In genomic region chr15:78879517-78880241, GRCh38 we compare ENCODE assay signal across 11 cellular contexts. TPM values are rescaled to one million over a fixed set of nuclear protein-coding genes. Genes with fewer than 3 reads are reported as not detected.
DNase-seq lines count a peak whose midpoint lies in the region; ATAC-seq, FAIRE-seq and TF ChIP-seq lines count a peak whose summit lies in the region.
"Had no signal": no experiment of that assay in that cellular context is flagged by ENCODE, and none has a peak within 500 bp of the region (broad histone marks: within the 10 kb centered on the region; RNA-seq: fewer than 3 reads in every experiment).

No MANE protein-coding gene starts in this region.

- H3K79me2 ChIP-seq in astrocyte (ENCODE audit: insufficient read depth, low read length): peaks cover 100% of the 10 kb centered on the region

- intact Hi-C loops in sciatic nerve (cut with DNase I): no loop called here

- H3K27me3 Mint-ChIP-seq in astrocyte (ENCODE audit: low read depth, unreplicated experiment) (no peaks in the 10 kb centered on the region), nephron progenitor cell (ENCODE audit: low read depth, poor library complexity) (peaks cover 3% of the 10 kb centered on the region)

- ATAC-seq in sciatic nerve: no peak

- H3K4me3 Mint-ChIP-seq in astrocyte (ENCODE audit: unreplicated experiment): peak overlapping the region; percentile 75
- H3K4me3 Mint-ChIP-seq in nephron progenitor cell: no peak overlapping the region

- H3K27ac Mint-ChIP-seq in astrocyte (ENCODE audit: unreplicated experiment) (peak overlapping the region; percentile 86), nephron progenitor cell (peak overlapping the region; percentile 22)

- H3K36me3 ChIP-seq in astrocyte (ENCODE audit: insufficient read depth, low read length): peaks cover 15% of the 10 kb centered on the region

- H3K9ac ChIP-seq in astrocyte (ENCODE audit: low read length): no peak overlapping the region

- H3K9me3 Mint-ChIP-seq in astrocyte (ENCODE audit: unreplicated experiment): no peaks in the 10 kb centered on the region
- no peaks in the 10 kb centered on the region for H3K9me3 Mint-ChIP-seq in nephron progenitor cell

- peak; percentile 11 for FAIRE-seq in D721Med (lab: Jason Lieb, UNC)
- FAIRE-seq in astrocyte (lab: Jason Lieb, UNC): no peak

- no peak for DNase-seq in D721Med (ENCODE audit: insufficient read length, low spot score)
- peak; percentile 65 for DNase-seq in NCI-H82 (lab: John Stamatoyannopoulos, UW)
- DNase-seq in astrocyte (ENCODE audit: low read depth): peak; percentile 17
- DNase-seq in nephron progenitor cell: no peak
- no peak for DNase-seq in NK-92 (lab: John Stamatoyannopoulos, UW; ENCODE audit: unreplicated experiment)
- DNase-seq in NCI-H1436 treated with DMSO at 0.1 percent for 48 hours (lab: John Stamatoyannopoulos, UW): no peak
- DNase-seq in sciatic nerve (ENCODE audit: low spot score): no peak
- no peak for DNase-seq in cerebellar nuclear complex (lab: John Stamatoyannopoulos, UW)
- DNase-seq: foreskin keratinocyte, NCI-H524 had no signal

- H3K9me3 ChIP-seq in astrocyte (ENCODE audit: insufficient read depth, low read depth, low read length): no peaks in the 10 kb centered on the region

- H3K4me2 ChIP-seq in astrocyte (ENCODE audit: low read length): peak overlapping the region; percentile 84

- H3K27ac ChIP-seq in astrocyte (ENCODE audit: low read depth, low read length): peak overlapping the region; percentile 39
- H3K27ac ChIP-seq: foreskin keratinocyte had no signal

- H2AFZ ChIP-seq in astrocyte (ENCODE audit: low read depth, low read length): no peak overlapping the region

- no peaks in the 10 kb centered on the region for H3K27me3 ChIP-seq in astrocyte (ENCODE audit: insufficient read depth, low read length)
- H3K27me3 ChIP-seq: foreskin keratinocyte had no signal

- H3K36me3 Mint-ChIP-seq in astrocyte (ENCODE audit: low read depth, unreplicated experiment) (peaks cover 10% of the 10 kb centered on the region), nephron progenitor cell (ENCODE audit: low read depth) (peaks cover 61% of the 10 kb centered on the region)

- H3K4me1 Mint-ChIP-seq in astrocyte (ENCODE audit: low read depth, unreplicated experiment) (peaks cover 48% of the 10 kb centered on the region), nephron progenitor cell (peaks cover 42% of the 10 kb centered on the region)

- no peak overlapping the region for H3K4me3 ChIP-seq in astrocyte (ENCODE audit: insufficient read depth, low read depth, low read length)
- H3K4me3 ChIP-seq: lung had no signal

- peaks cover 100% of the 10 kb centered on the region for H4K20me1 ChIP-seq in astrocyte (ENCODE audit: insufficient read depth, low read length)

- H3K4me1 ChIP-seq in astrocyte (ENCODE audit: insufficient read depth, low read length): peaks cover 37% of the 10 kb centered on the region

- TF ChIP-seq CTCF in D721Med (IDR thresholded peaks at IDR 0.05; ENCODE audit: insufficient read depth, missing control alignments): no peak
- TF ChIP-seq CTCF in astrocyte (IDR thresholded peaks at IDR 0.05; ENCODE audit: insufficient read depth, low read depth, low read length): no peak
- no peak for TF ChIP-seq CTCF in nephron progenitor cell (IDR thresholded peaks at IDR 0.05)

RNA-seq across cellular contexts. Expression of gene MORF4L1, which starts 7.0 kb away (rescaled TPM):
- 398 and 411 TPM in 2 replicates for total RNA-seq in astrocyte
- total RNA-seq in sciatic nerve: 342 TPM

Comparison
In these comparisons a context has a peak if more than half of its experiments do, and no peak if none do; other contexts are left out.
1. DNase-seq: peak in NCI-H82 (single experiment) and astrocyte (single experiment); none in D721Med (single experiment), nephron progenitor cell (single experiment), NK-92 (single experiment), NCI-H1436 treated with DMSO at 0.1 percent for 48 hours (single experiment), sciatic nerve (single experiment) and cerebellar nuclear complex (0 of 2).